In the genomic region with DNA sequence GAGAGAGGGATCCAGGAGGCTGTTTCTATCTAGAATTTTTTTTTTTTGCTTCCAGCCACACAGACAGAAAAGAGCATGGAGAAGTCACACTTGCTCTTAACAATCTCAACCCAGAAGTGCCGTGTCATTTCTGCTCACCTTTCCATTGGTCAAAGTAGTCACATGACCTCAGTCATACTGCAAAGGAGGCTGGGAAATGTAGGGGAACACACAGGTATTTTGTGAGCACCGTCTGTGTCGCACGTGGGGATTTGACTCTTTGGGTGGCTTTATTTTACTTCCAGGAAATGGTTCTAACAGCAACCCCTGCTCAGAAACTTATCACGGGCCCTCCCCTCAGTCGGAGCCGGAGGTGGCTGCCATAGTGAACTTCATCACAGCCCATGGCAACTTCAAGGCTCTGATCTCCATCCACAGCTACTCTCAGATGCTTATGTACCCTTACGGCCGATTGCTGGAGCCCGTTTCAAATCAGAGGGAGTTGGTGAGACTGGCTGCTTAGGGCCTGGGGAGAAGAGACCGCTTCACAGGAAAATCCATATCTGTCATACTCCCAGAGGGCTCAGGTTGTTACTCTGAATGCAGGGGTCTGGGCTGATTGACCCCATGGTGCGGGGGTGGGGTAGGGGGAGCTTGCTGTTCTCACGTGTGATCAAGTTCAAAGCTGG, we compare ENCODE assay signal across 1 cellular context.
TF ChIP-seq lines count a peak whose summit lies in the region.

No MANE protein-coding gene starts in this region.

TF ChIP-seq in HCT116, 20 proteins besides CTCF, POLR2A, EP300 and RAD21 (continued from another document):
- TF ChIP-seq ELF1 (IDR thresholded peaks at IDR 0.05; ENCODE audit: borderline replicate concordance, low read depth) = no peak
- TF ChIP-seq, protein P1, sequence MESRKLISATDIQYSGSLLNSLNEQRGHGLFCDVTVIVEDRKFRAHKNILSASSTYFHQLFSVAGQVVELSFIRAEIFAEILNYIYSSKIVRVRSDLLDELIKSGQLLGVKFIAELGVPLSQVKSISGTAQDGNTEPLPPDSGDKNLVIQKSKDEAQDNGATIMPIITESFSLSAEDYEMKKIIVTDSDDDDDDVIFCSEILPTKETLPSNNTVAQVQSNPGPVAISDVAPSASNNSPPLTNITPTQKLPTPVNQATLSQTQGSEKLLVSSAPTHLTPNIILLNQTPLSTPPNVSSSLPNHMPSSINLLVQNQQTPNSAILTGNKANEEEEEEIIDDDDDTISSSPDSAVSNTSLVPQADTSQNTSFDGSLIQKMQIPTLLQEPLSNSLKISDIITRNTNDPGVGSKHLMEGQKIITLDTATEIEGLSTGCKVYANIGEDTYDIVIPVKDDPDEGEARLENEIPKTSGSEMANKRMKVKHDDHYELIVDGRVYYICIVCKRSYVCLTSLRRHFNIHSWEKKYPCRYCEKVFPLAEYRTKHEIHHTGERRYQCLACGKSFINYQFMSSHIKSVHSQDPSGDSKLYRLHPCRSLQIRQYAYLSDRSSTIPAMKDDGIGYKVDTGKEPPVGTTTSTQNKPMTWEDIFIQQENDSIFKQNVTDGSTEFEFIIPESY (IDR thresholded peaks at IDR 0.05; ENCODE audit: extremely low read depth, insufficient replicate concordance, low read length) = no peak
- no peak for TF ChIP-seq EZH2 (IDR thresholded peaks at IDR 0.05)
- no peak for TF ChIP-seq ZFX (IDR thresholded peaks at IDR 0.05)
